ENCODE assay signal across 14 cellular contexts in the genomic region with DNA sequence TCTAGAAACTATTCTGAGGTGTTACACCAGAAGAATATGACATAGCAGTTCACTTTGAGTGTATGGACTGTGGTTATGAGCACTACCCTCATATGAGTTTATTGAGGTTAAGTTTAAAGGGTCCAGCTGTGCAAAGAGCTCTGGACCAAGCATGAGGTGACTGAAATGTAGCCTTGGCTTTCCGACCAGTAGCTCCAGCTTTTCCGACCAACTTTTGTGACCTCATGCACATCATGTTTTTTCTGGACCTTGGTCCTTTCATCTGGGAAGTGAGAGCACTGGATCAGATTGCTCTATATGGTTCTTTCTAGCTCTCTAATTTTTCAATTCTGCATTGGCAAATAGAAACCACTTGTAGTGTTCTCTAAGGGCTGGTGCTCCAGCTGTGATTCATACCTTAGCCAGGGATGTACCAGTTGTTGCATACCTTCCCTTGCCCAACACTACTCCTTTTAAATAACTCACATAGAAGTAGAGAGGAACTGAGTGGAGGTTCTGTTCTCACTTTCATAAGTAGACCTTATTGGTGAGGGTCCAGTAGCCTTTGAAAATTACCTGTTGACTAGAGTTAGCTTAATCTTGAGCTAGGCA. TPM values are rescaled to one million over a fixed set of nuclear protein-coding genes. Genes with fewer than 3 reads are reported as not detected.
"Had no signal": no experiment of that assay in that cellular context is flagged by ENCODE, and none has a peak within 500 bp of the region (broad histone marks: within the 10 kb centered on the region; RNA-seq: fewer than 3 reads in every experiment).

No MANE protein-coding gene starts in this region.

- ATAC-seq: activated CD8-positive, alpha-beta T cell treated with anti-CD3 and anti-CD28 coated beads, Interleukin-2, amount 10 ng/mL, durations not matched to agents 7 days and 5 days; WTC11 had no signal

- H3K4me3 ChIP-seq: pancreas, skin epidermis had no signal

- H3K27ac ChIP-seq: pancreas, skin epidermis had no signal

- H3K27me3 ChIP-seq: pancreas had no signal

- H3K9me3 ChIP-seq: pancreas had no signal

- H3K36me3 ChIP-seq: pancreas had no signal

- H3K4me1 ChIP-seq: pancreas had no signal

- DNase-seq: activated CD4-positive, alpha-beta T cell treated with anti-CD3 and anti-CD28 coated beads, Interleukin-2, amount 10 ng/mL, durations not matched to agents 24 days and 14 days; activated CD8-positive, alpha-beta memory T cell treated with anti-CD3 and anti-CD28 coated beads, Interleukin-2, amount 50 U/mL, for 4 hours; activated CD8-positive, alpha-beta T cell treated with anti-CD3 and anti-CD28 coated beads, Interleukin-2, amount 10 ng/mL, durations not matched to agents 7 days and 5 days; activated naive CD8-positive, alpha-beta T cell treated with anti-CD3 and anti-CD28 coated beads for 36 hours; activated T-cell treated with anti-CD3 and anti-CD28 coated beads, Interleukin-2, amount 50 U/mL, for 72 hours; left cardiac atrium; naive B cell; pancreas; stimulated activated CD4-positive, alpha-beta T cell treated with anti-CD3 and anti-CD28 coated beads, Interleukin-15, amount 100 ng/mL, for 24 hours; stimulated activated CD4-positive, alpha-beta T cell treated with anti-CD3 and anti-CD28 coated beads, Interleukin-4, amount 100 ng/mL, for 1 hour; stimulated activated naive CD4-positive, alpha-beta T cell had no signal

RNA-seq across cellular contexts. Expression of a gene that starts 16.6 kb away (rescaled TPM):
- total RNA-seq: mononuclear cell, WTC11 had no signal
